8 cellular contexts compared by ENCODE assay signal in the genomic region with DNA sequence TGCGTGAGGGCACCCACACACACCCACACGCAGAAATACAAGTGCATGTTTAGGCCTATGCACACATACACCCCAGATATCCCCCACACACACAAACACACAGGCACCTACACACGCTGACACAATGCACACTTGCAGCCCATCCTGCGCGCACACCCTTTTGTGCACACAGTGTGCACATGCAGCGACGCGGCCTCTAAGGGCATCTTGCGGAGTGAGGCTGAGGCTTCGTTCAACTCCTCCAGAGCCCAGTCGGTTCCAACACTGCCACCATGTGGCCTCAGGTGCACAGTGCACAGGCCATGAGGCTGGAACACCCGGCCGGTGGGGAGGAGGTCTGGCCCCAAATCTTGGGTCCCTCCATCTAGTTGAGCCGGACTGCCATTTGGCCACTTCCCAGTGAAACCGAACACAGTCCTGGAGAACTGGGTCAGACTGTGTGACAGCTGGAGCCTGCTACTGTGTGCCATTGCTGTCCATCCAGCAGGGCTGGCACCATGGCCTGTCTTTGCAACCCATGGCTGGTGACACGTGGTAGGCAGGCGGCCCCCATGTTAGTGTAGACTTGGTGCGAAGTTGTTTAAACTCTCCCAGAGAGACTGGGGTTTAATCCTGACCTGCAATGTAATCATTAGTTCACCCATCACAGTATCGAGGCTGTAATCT.
DNase-seq lines count a peak whose midpoint lies in the region; ATAC-seq and TF ChIP-seq lines count a peak whose summit lies in the region.

No MANE protein-coding gene starts in this region.

- H3K4me3 Mint-ChIP-seq in T-cell = no peak overlapping the region

- H3K27me3 Mint-ChIP-seq in T-cell = peaks cover 37 to 53% of the 10 kb centered on the region in 2 donors

- no peaks in the 10 kb centered on the region for H3K4me1 ChIP-seq in gastrocnemius medialis

- POLR2A ChIA-PET in T-cell (lab: Charles Lee) = no interaction called here

- H3K4me3 ChIP-seq in NB4 (ENCODE audit: low read depth, low read length) (no peak overlapping the region), gastrocnemius medialis (no peak overlapping the region)

- peak in 12 of 14 donors; percentile 26 to 75 (median 49) for DNase-seq in C1 segment of cervical spinal cord (lab: John Stamatoyannopoulos, UW)
- peak; percentile 74 for DNase-seq in NB4 (ENCODE audit: low read depth)
- DNase-seq in T-cell = peak; percentile 15 to 68 (median 54)
- DNase-seq in anterior cingulate cortex (lab: John Stamatoyannopoulos, UW) = peak in 55 of 58 donors; percentile 23 to 81 (median 59)
- peak; percentile 81 for DNase-seq in hepatic stellate cell (ENCODE audit: low spot score)
- DNase-seq in gastrocnemius medialis = peak; percentile 28 to 37

- no peaks in the 10 kb centered on the region for H3K36me3 Mint-ChIP-seq in T-cell

- in situ Hi-C loops in gastrocnemius medialis (cut with MboI; ENCODE audit: low sequenced_read_pairs in 4 of 4) = loop anchor here in 3 of 4 donors (10.0 kb wide), 1 partner anchor 824 kb away; no protein-coding TSS in a partner anchor

- TF ChIP-seq CTCF in NB4 (IDR thresholded peaks at IDR 0.05; ENCODE audit: low read depth, low read length) (peak; percentile 92), gastrocnemius medialis (IDR thresholded peaks at IDR 0.05 in 4 of 5, conservative IDR thresholded peaks at IDR 0.05 in 1 of 5) (peak; percentile 65 to 86 (median 74))

- H3K27ac Mint-ChIP-seq in T-cell = no peak overlapping the region

- ATAC-seq in GM19455 (IDR thresholded peaks at IDR 0.05; ENCODE audit: unreplicated experiment) = peak; percentile 53
- peak; percentile 78 to 87 (median 85) for ATAC-seq in T-cell (replicated peaks in 1 of 4)
- peak; percentile 72 to 88 for ATAC-seq in gastrocnemius medialis
- ATAC-seq in GM21423 (IDR thresholded peaks at IDR 0.05; ENCODE audit: unreplicated experiment) = no peak

- no peak overlapping the region for H3K27ac ChIP-seq in gastrocnemius medialis

- TF ChIP-seq POLR2A in NB4 (IDR thresholded peaks at IDR 0.05; ENCODE audit: extremely low read depth, insufficient read length) (no peak), gastrocnemius medialis (IDR thresholded peaks at IDR 0.05) (no peak)

- no peaks in the 10 kb centered on the region for H3K9me3 ChIP-seq in gastrocnemius medialis

- H3K4me1 Mint-ChIP-seq in T-cell = peaks cover 0 to 4% (median 0%) of the 10 kb centered on the region in 3 donors

- CTCF ChIA-PET in T-cell (lab: Charles Lee) = interaction anchor here (0.7 to 1.2 kb wide), 2 partner anchors 310 to 670 kb away, joined by 3 read pairs; no protein-coding TSS in a partner anchor

- intact Hi-C loops in gastrocnemius medialis (cut with DNase I; ENCODE audit: low total_unique reads) = loop anchor here (1.0 kb wide), 1 partner anchor 821 kb away; no protein-coding TSS in a partner anchor

- H3K9me3 Mint-ChIP-seq in T-cell = no peaks in the 10 kb centered on the region

- H3K36me3 ChIP-seq in gastrocnemius medialis = no peaks in the 10 kb centered on the region

- peaks cover 0 to 6% (median 2%) of the 10 kb centered on the region in 3 donors for H3K27me3 ChIP-seq in gastrocnemius medialis
